In the genomic region with DNA sequence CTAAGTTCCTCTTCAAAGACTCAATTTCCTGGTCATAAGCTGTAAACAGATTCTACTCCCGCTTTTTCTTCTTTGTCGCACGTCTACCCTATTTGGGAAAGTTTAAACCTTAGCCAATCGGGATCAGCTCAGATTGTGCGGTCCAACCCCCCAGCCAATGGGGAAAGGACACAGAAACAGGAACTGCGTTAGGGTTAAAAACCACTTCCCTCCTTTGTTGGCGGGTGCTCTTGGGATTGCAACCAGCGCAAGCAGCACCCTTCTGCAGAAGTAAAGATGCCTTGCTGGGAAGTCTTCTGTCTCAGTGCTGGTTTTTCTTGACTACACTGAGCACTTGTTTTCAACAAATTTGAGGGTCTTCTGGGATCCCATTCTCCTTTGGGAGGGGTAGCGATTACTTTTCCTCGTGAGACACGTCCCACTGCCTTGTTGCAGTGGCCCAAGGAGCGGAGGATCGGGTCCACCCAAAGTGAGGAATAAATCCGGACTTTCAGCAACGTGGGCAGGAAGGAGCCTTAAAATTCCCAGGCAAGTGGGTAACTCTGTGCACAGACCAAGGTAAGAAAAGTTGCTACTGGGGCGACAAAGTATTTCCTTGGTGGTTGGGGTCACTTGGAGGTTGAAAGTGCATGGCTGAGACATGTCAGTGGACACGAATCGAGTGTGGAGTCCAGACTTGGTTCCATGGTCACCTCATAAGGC, we compare ENCODE assay signal across 8 cellular contexts. TPM values are rescaled to one million over a fixed set of nuclear protein-coding genes. Genes with fewer than 3 reads are reported as not detected.
A peak's percentile ranks its signal among the peaks of the same experiment; 100 is the strongest.
DNase-seq lines count a peak whose midpoint lies in the region; ATAC-seq and TF ChIP-seq lines count a peak whose summit lies in the region.

No MANE protein-coding gene starts in this region.

- no peaks in the 10 kb centered on the region for H3K27me3 ChIP-seq in BJ (ENCODE audit: control insufficient read depth, insufficient read depth, low read length)

- POLR2A ChIA-PET in BJ (lab: Charles Lee) (no interaction called here), HEK293T (lab: Yijun Ruan, JAX) (interaction anchor here (0.9 to 7.9 kb wide), 8 partner anchors 8 to 513 kb away, joined by 3 to 155 read pairs (median 6); a partner anchor contains a TSS)

- peak overlapping the region; percentile 30; the same call in 1 of the 2 replicates for H3K4me3 ChIP-seq in BJ (ENCODE audit: low read depth, low read length)
- peak overlapping the region; percentile 98 for H3K4me3 ChIP-seq in coronary artery

- peaks cover 11% of the 10 kb centered on the region for H3K36me3 Mint-ChIP-seq in natural killer cell treated with Interleukin-12 subunit alpha and Interleukin-12 subunit beta and Interleukin-15 and Interleukin-18, amount 100 ng/mL, for 72 hours

- ATAC-seq in natural killer cell treated with Interleukin-12 subunit alpha and Interleukin-12 subunit beta and Interleukin-15 and Interleukin-18, amount 100 ng/mL, for 72 hours, result no peak

- H3K27me3 Mint-ChIP-seq in natural killer cell treated with Interleukin-12 subunit alpha and Interleukin-12 subunit beta and Interleukin-15 and Interleukin-18, amount 100 ng/mL, for 72 hours, result no peaks in the 10 kb centered on the region

- H3K4me1 Mint-ChIP-seq in natural killer cell treated with Interleukin-12 subunit alpha and Interleukin-12 subunit beta and Interleukin-15 and Interleukin-18, amount 100 ng/mL, for 72 hours (ENCODE audit: low read depth in 2 of 2), result peaks cover 25 to 31% of the 10 kb centered on the region in 2 donors

- CTCF ChIA-PET in BJ (lab: Yijun Ruan, JAX) (interaction anchor here (1.2 kb wide), 1 partner anchor 14 kb away, joined by 5 read pairs; no protein-coding TSS in a partner anchor), HEK293T (lab: Yijun Ruan, JAX) (interaction anchor here (0.6 to 1.0 kb wide), 3 partner anchors 42 to 64 kb away, joined by 3 to 4 read pairs (median 3); no protein-coding TSS in a partner anchor)

- H3K9me3 Mint-ChIP-seq in natural killer cell treated with Interleukin-12 subunit alpha and Interleukin-12 subunit beta and Interleukin-15 and Interleukin-18, amount 100 ng/mL, for 72 hours, result peaks cover 5% of the 10 kb centered on the region

- H3K27ac ChIP-seq in coronary artery, result peak overlapping the region; percentile 90 to 100

- DNase-seq in BJ (ENCODE audit: low read depth) (no peak), MV-4-11 (lab: John Stamatoyannopoulos, UW) (peak; percentile 79), coronary artery (ENCODE audit: low spot score) (no peak), NCI-H69 (lab: John Stamatoyannopoulos, UW) (no peak), medulla oblongata (ENCODE audit: extremely low spot score) (no peak), retina (no peak), HEK293T (ENCODE audit: extremely low spot score) (no peak)
- DNase-seq in natural killer cell treated with Interleukin-12 subunit alpha and Interleukin-12 subunit beta and Interleukin-15 and Interleukin-18, amount 100 ng/mL, for 72 hours (ENCODE audit: low spot score), result no peak

- H3K4me3 Mint-ChIP-seq in natural killer cell treated with Interleukin-12 subunit alpha and Interleukin-12 subunit beta and Interleukin-15 and Interleukin-18, amount 100 ng/mL, for 72 hours, result peak overlapping the region; percentile 57

- no peak for TF ChIP-seq CTCF in BJ (IDR thresholded peaks at IDR 0.05; ENCODE audit: insufficient read depth, low read depth, low read length)
- TF ChIP-seq CTCF in coronary artery (IDR thresholded peaks at IDR 0.05), result no peak

- peak overlapping the region; percentile 76 to 84 for H3K27ac Mint-ChIP-seq in natural killer cell treated with Interleukin-12 subunit alpha and Interleukin-12 subunit beta and Interleukin-15 and Interleukin-18, amount 100 ng/mL, for 72 hours

- peaks cover 15% of the 10 kb centered on the region for H3K36me3 ChIP-seq in BJ (ENCODE audit: control insufficient read depth, insufficient read depth, low read length)

TF ChIP-seq in HEK293T, 16 proteins besides CTCF, POLR2A, EP300 and RAD21:
- TF ChIP-seq FOXK2 (IDR thresholded peaks at IDR 0.05), result no peak
TF ChIP-seq in HEK293T: peak in this region for 0.

RNA-seq across cellular contexts. Expression of a gene that starts 1.0 kb away (rescaled TPM):
- 34.6 and 49.1 TPM in 2 replicates for polyA plus RNA-seq in BJ (2011; rRNA removed)
- polyA minus RNA-seq in BJ (2011; rRNA and poly(A)+ RNA removed), result 11.3 and 13.7 TPM in 2 replicates
- 10 to 100 TPM; 21.1 to 25.8 TPM for total RNA-seq in natural killer cell treated with Interleukin-12 subunit alpha and Interleukin-12 subunit beta and Interleukin-15 and Interleukin-18, amount 100 ng/mL, for 72 hours

RNA-seq across cellular contexts. Expression of a gene that starts 5.3 kb away (rescaled TPM):
- 0.04 TPM in 2 replicates for polyA plus RNA-seq in BJ (2011; rRNA removed)
- polyA minus RNA-seq in BJ (2011; rRNA and poly(A)+ RNA removed), result 0.14 TPM in 1 of 2 replicates, not detected in the other
- total RNA-seq in natural killer cell treated with Interleukin-12 subunit alpha and Interleukin-12 subunit beta and Interleukin-15 and Interleukin-18, amount 100 ng/mL, for 72 hours, result under 1 TPM; 0.29 to 0.78 TPM

RNA-seq across cellular contexts. Expression of a gene that starts 16.3 kb away (rescaled TPM):
- 1.2 and 2.0 TPM in 2 replicates for polyA plus RNA-seq in BJ (2011; rRNA removed)
- polyA minus RNA-seq in BJ (2011; rRNA and poly(A)+ RNA removed), result 1.4 TPM in 1 of 2 replicates, not detected in the other
- 1 to 10 TPM; 1.6 to 5.6 TPM for total RNA-seq in natural killer cell treated with Interleukin-12 subunit alpha and Interleukin-12 subunit beta and Interleukin-15 and Interleukin-18, amount 100 ng/mL, for 72 hours

RNA-seq across cellular contexts. Expression of a gene that starts 21.2 kb away (rescaled TPM):
- 143 and 209 TPM in 2 replicates for polyA plus RNA-seq in BJ (2011; rRNA removed)
- 281 and 476 TPM in 2 replicates for polyA minus RNA-seq in BJ (2011; rRNA and poly(A)+ RNA removed)
- 100 to 1,000 TPM; 144 to 148 TPM for total RNA-seq in natural killer cell treated with Interleukin-12 subunit alpha and Interleukin-12 subunit beta and Interleukin-15 and Interleukin-18, amount 100 ng/mL, for 72 hours

RNA-seq across cellular contexts. Expression of a gene that starts 26.0 kb away (rescaled TPM):
- 94.8 and 168 TPM in 2 replicates for polyA plus RNA-seq in BJ (2011; rRNA removed)
- polyA minus RNA-seq in BJ (2011; rRNA and poly(A)+ RNA removed), result 25.5 and 45.3 TPM in 2 replicates
- 10 to 100 TPM; 34.3 to 35.9 TPM for total RNA-seq in natural killer cell treated with Interleukin-12 subunit alpha and Interleukin-12 subunit beta and Interleukin-15 and Interleukin-18, amount 100 ng/mL, for 72 hours
